13 cellular contexts compared by ENCODE assay signal in genomic region chr16:72427786-72428480, GRCh38.
DNase-seq lines count a peak whose midpoint lies in the region; ATAC-seq and TF ChIP-seq lines count a peak whose summit lies in the region.
"Had no signal": no experiment of that assay in that cellular context is flagged by ENCODE, and none has a peak within 500 bp of the region (broad histone marks: within the 10 kb centered on the region; RNA-seq: fewer than 3 reads in every experiment).

No MANE protein-coding gene starts in this region.

- no peak for TF ChIP-seq CTCF in omental fat pad (IDR thresholded peaks at IDR 0.05)

- ATAC-seq in omental fat pad (ENCODE audit: low FRiP score) = no peak

- peak; percentile 29 for DNase-seq in NCI-H748 (lab: John Stamatoyannopoulos, UW; ENCODE audit: unreplicated experiment)
- no peak for DNase-seq in NCI-H748 treated with DMSO at 0.1 percent for 48 hours (lab: John Stamatoyannopoulos, UW)
- DNase-seq in caudate nucleus (lab: John Stamatoyannopoulos, UW) = peak in 33 of 61 donors; percentile 3 to 69 (median 29)
- peak; percentile 76 for DNase-seq in midbrain (lab: John Stamatoyannopoulos, UW)
- DNase-seq in posterior vena cava (ENCODE audit: low spot score) = no peak
- DNase-seq in GF-D8 (lab: John Stamatoyannopoulos, UW) = no peak
- DNase-seq in dedifferentiated amniotic fluid mesenchymal stem cell (ENCODE audit: extremely low spot score) = no peak
- DNase-seq in omental fat pad (ENCODE audit: low spot score) = no peak
- DNase-seq: Caco-2, DMS53, Karpas-422, NCI-H187 treated with DMSO at 0.1 percent for 48 hours, SHP77 had no signal

- peak overlapping the region; percentile 98 for H3K27ac ChIP-seq in caudate nucleus (ENCODE audit: low read depth, low read length)

- intact Hi-C loops in posterior vena cava (cut with DNase I) = no loop called here

Comparison
In these comparisons a context has a peak if more than half of its experiments do, and no peak if none do; other contexts are left out.
1. DNase-seq: peak in NCI-H748 (single experiment), caudate nucleus (33 of 61) and midbrain (single experiment); none in NCI-H748 treated with DMSO at 0.1 percent for 48 hours (single experiment), posterior vena cava (single experiment), GF-D8 (single experiment), dedifferentiated amniotic fluid mesenchymal stem cell (single experiment) and omental fat pad (single experiment).